Comparison of ENCODE assay signal across 8 cellular contexts in genomic region chr13:99322297-99323103, GRCh38. TPM values are rescaled to one million over a fixed set of nuclear protein-coding genes. Genes with fewer than 3 reads are reported as not detected.
DNase-seq lines count a peak whose midpoint lies in the region; ATAC-seq and FAIRE-seq lines count a peak whose summit lies in the region.

No MANE protein-coding gene starts in this region.

- peak overlapping the region; percentile 99 for H3K27ac Mint-ChIP-seq in T-helper 17 cell
- peak overlapping the region; percentile 85 to 90 for H3K27ac Mint-ChIP-seq in stimulated activated naive CD8-positive, alpha-beta T cell treated with anti-CD3 and anti-CD28 coated beads, Interleukin-15, amount 100 ng/mL, for 72 hours

- H3K36me3 Mint-ChIP-seq in T-helper 17 cell (ENCODE audit: low read depth): peaks cover 5% of the 10 kb centered on the region

- no peaks in the 10 kb centered on the region for H3K9me3 Mint-ChIP-seq in stimulated activated naive CD8-positive, alpha-beta T cell treated with anti-CD3 and anti-CD28 coated beads, Interleukin-15, amount 100 ng/mL, for 72 hours

- peaks cover 46% of the 10 kb centered on the region for H3K4me1 Mint-ChIP-seq in T-helper 17 cell
- peaks cover 78% of the 10 kb centered on the region for H3K4me1 Mint-ChIP-seq in stimulated activated naive CD8-positive, alpha-beta T cell treated with anti-CD3 and anti-CD28 coated beads, Interleukin-15, amount 100 ng/mL, for 72 hours

- H3K27me3 Mint-ChIP-seq in T-helper 17 cell: no peaks in the 10 kb centered on the region
- H3K27me3 Mint-ChIP-seq in stimulated activated naive CD8-positive, alpha-beta T cell treated with anti-CD3 and anti-CD28 coated beads, Interleukin-15, amount 100 ng/mL, for 72 hours: no peaks in the 10 kb centered on the region

- peak; percentile 93 for FAIRE-seq in GM19239 (lab: Jason Lieb, UNC)

- H3K9me3 ChIP-seq in T-helper 17 cell (ENCODE audit: control insufficient read depth, low read length, poor library complexity, severe bottlenecking): no peaks in the 10 kb centered on the region

- DNase-seq in AML-193 (lab: John Stamatoyannopoulos, UW): peak; percentile 86 to 90
- peak; percentile 22 for DNase-seq in GM19239 (ENCODE audit: insufficient read length, low spot score)
- DNase-seq in T-helper 17 cell: peak in 1 of 3 donors; percentile 28
- DNase-seq in fibroblast of gingiva (ENCODE audit: low read depth): peak; percentile 63
- DNase-seq in stimulated activated naive CD8-positive, alpha-beta T cell treated with anti-CD3 and anti-CD28 coated beads, Interleukin-15, amount 100 ng/mL, for 72 hours: peak; percentile 47 to 58
- no peak for DNase-seq in RPMI8226
- DNase-seq in cortex of kidney (lab: John Stamatoyannopoulos, UW): no peak

- ATAC-seq in HG03175 (IDR thresholded peaks at IDR 0.05; ENCODE audit: unreplicated experiment): peak; percentile 87
- ATAC-seq in T-helper 17 cell: peak; percentile 77
- peak; percentile 92 for ATAC-seq in stimulated activated naive CD8-positive, alpha-beta T cell treated with anti-CD3 and anti-CD28 coated beads, Interleukin-15, amount 100 ng/mL, for 72 hours

- peak overlapping the region; percentile 81 for H3K4me3 Mint-ChIP-seq in T-helper 17 cell
- H3K4me3 Mint-ChIP-seq in stimulated activated naive CD8-positive, alpha-beta T cell treated with anti-CD3 and anti-CD28 coated beads, Interleukin-15, amount 100 ng/mL, for 72 hours: peak overlapping the region; percentile 36 to 55

RNA-seq across cellular contexts. Expression of gene GPR183, which starts 15.3 kb away (rescaled TPM):
- 100 to 1,000 TPM; 249 to 322 TPM for total RNA-seq in T-helper 17 cell

Comparison
In these comparisons a context has a peak if more than half of its experiments do, and no peak if none do; other contexts are left out.
1. DNase-seq: peak in AML-193 (2 of 2), GM19239 (single experiment), fibroblast of gingiva (single experiment) and stimulated activated naive CD8-positive, alpha-beta T cell treated with anti-CD3 and anti-CD28 coated beads, Interleukin-15, amount 100 ng/mL, for 72 hours (2 of 2); none in RPMI8226 (single experiment) and cortex of kidney (single experiment).
2. Peak in every context shown above with its lines, with median percentiles within 50 percentile points of each other: ATAC-seq.